In genomic region chr15:42137461-42138261, GRCh38 we compare ENCODE assay signal across 9 cellular contexts. TPM values are rescaled to one million over a fixed set of nuclear protein-coding genes. Genes with fewer than 3 reads are reported as not detected.
DNase-seq lines count a peak whose midpoint lies in the region; ATAC-seq and TF ChIP-seq lines count a peak whose summit lies in the region.
"Had no signal": no experiment of that assay in that cellular context is flagged by ENCODE, and none has a peak within 500 bp of the region (broad histone marks: within the 10 kb centered on the region; RNA-seq: fewer than 3 reads in every experiment).

No MANE protein-coding gene starts in this region.

- no peaks in the 10 kb centered on the region for H3K4me1 ChIP-seq in body of pancreas
- H3K4me1 ChIP-seq in tibial nerve: no peaks in the 10 kb centered on the region

- TF ChIP-seq CTCF in BJ (IDR thresholded peaks at IDR 0.05; ENCODE audit: insufficient read depth, low read depth, low read length) (peak; percentile 63), GM12873 (IDR thresholded peaks at IDR 0.05; ENCODE audit: insufficient read depth, low read depth, low read length, missing control alignments) (peak; percentile 59), body of pancreas (IDR thresholded peaks at IDR 0.05) (peak; percentile 33 to 69 (median 63)), tibial nerve (IDR thresholded peaks at IDR 0.05) (peak; percentile 38 to 45 (median 42))

- peak; percentile 2 for DNase-seq in BJ (ENCODE audit: low read depth)
- peak; percentile 2 for DNase-seq in NCI-H748 treated with DMSO at 0.1 percent for 48 hours (lab: John Stamatoyannopoulos, UW)
- DNase-seq in body of pancreas: peak in 2 of 4 donors; percentile 33 to 50
- DNase-seq in inferior parietal cortex (ENCODE audit: extremely low spot score): peak; percentile 84
- DNase-seq in tibial nerve (ENCODE audit: low spot score in 2 of 2): peak in 1 of 2 donors; percentile 64
- DNase-seq in D341Med (ENCODE audit: low spot score): no peak
- DNase-seq in central memory CD4-positive, alpha-beta T cell: no peak

- CTCF ChIA-PET in BJ (lab: Yijun Ruan, JAX): interaction anchor here (0.5 to 6.4 kb wide), 36 partner anchors 10 to 334 kb away, joined by 3 to 59 read pairs (median 4); partner anchors contain the start of genes PLA2G4E and PLA2G4F

- peak; percentile 38 for ATAC-seq in body of pancreas

- no peak overlapping the region for H3K27ac ChIP-seq in body of pancreas
- H3K27ac ChIP-seq in tibial nerve: no peak overlapping the region

- H3K36me3 ChIP-seq in BJ (ENCODE audit: control insufficient read depth, insufficient read depth, low read length) (no peaks in the 10 kb centered on the region), body of pancreas (replicated peaks in 1 of 2; ENCODE audit: insufficient read depth in 1 of 2, low read depth in 2 of 2) (no peaks in the 10 kb centered on the region), tibial nerve (no peaks in the 10 kb centered on the region)

- TF ChIP-seq POLR2A in body of pancreas (IDR thresholded peaks at IDR 0.05) (no peak), tibial nerve (IDR thresholded peaks at IDR 0.05) (no peak)

- H3K4me3 ChIP-seq in BJ (ENCODE audit: low read depth, low read length) (no peak overlapping the region), body of pancreas (no peak overlapping the region), tibial nerve (no peak overlapping the region)

- no peaks in the 10 kb centered on the region for H3K9me3 ChIP-seq in body of pancreas
- no peaks in the 10 kb centered on the region for H3K9me3 ChIP-seq in tibial nerve

- 41 to 42% methylated on average over 10 to 11 of the region's 11 CpGs for WGBS in body of pancreas, 2 donors
- WGBS in tibial nerve, 2 donors: 45 to 50% methylated on average over 11 of the region's 11 CpGs

- TF ChIP-seq EP300 in tibial nerve (IDR thresholded peaks at IDR 0.05): no peak

- H3K27me3 ChIP-seq in BJ (ENCODE audit: control insufficient read depth, insufficient read depth, low read length): peaks cover 11% of the 10 kb centered on the region
- H3K27me3 ChIP-seq in body of pancreas: no peaks in the 10 kb centered on the region
- H3K27me3 ChIP-seq in tibial nerve: no peaks in the 10 kb centered on the region

- intact Hi-C loops in body of pancreas (cut with DNase I): loop anchor here (5.0 kb wide), 1 partner anchor 70 kb away; no protein-coding TSS in a partner anchor

- POLR2A ChIA-PET in BJ (lab: Charles Lee): no interaction called here

RNA-seq across cellular contexts. Expression of gene PLA2G4F, which starts 18.8 kb away (rescaled TPM):
- polyA plus RNA-seq in BJ (2011; rRNA removed): not detected in 2 replicates
- not detected in 2 replicates for polyA minus RNA-seq in BJ (2011; rRNA and poly(A)+ RNA removed)
- total RNA-seq in body of pancreas (1 to 10 TPM; 1.6 to 2.0 TPM), tibial nerve (not detected)
- total RNA-seq: mononuclear cell had no signal

RNA-seq across cellular contexts. Expression of gene PLA2G4D, which starts 43.3 kb away (rescaled TPM):
- not detected in 2 replicates for polyA plus RNA-seq in BJ (2011; rRNA removed)
- polyA minus RNA-seq in BJ (2011; rRNA and poly(A)+ RNA removed): 0.72 TPM in 1 of 2 replicates, not detected in the other
- not detected for total RNA-seq in body of pancreas
- total RNA-seq in tibial nerve: not detected
- total RNA-seq: mononuclear cell had no signal

Comparison
In these comparisons a context has a peak if more than half of its experiments do, and no peak if none do; other contexts are left out.
1. DNase-seq: peak in BJ (single experiment), NCI-H748 treated with DMSO at 0.1 percent for 48 hours (single experiment) and inferior parietal cortex (single experiment); none in D341Med (single experiment) and central memory CD4-positive, alpha-beta T cell (single experiment).
2. Peak in every context shown above with its lines, with median percentiles within 50 percentile points of each other: CTCF ChIP-seq.